Comparison of ENCODE assay signal across 31 cellular contexts in genomic region chr6:160274846-160275510, GRCh38. TPM values are rescaled to one million over a fixed set of nuclear protein-coding genes. Genes with fewer than 3 reads are reported as not detected.
"Had no signal": no experiment of that assay in that cellular context is flagged by ENCODE, and none has a peak within 500 bp of the region (broad histone marks: within the 10 kb centered on the region; RNA-seq: fewer than 3 reads in every experiment).

No MANE protein-coding gene starts in this region.

- H3K27ac Mint-ChIP-seq: activated CD4-positive, alpha-beta T cell treated with anti-CD3 and anti-CD28 coated beads for 36 hours; activated naive CD8-positive, alpha-beta T cell; memory B cell; natural killer cell treated with Interleukin-12 subunit alpha and Interleukin-12 subunit beta and Interleukin-15 and Interleukin-18, amount 100 ng/mL, for 72 hours; stimulated activated naive B cell treated with anti-CD40 and anti-IgM and Interleukin-4, amounts not matched to agents 10 μg/mL and 1 μg/mL and 100 μg/mL, for 72 hours; T-cell had no signal

- H3K9me3 Mint-ChIP-seq: natural killer cell treated with Interleukin-12 subunit alpha and Interleukin-12 subunit beta and Interleukin-15 and Interleukin-18, amount 100 ng/mL, for 72 hours; stimulated activated naive B cell treated with anti-CD40 and anti-IgM and Interleukin-4, amounts not matched to agents 10 μg/mL and 1 μg/mL and 100 μg/mL, for 72 hours; T-cell had no signal

- H3K4me1 ChIP-seq: adrenal gland, body of pancreas, sigmoid colon, stomach, suprapubic skin, tibial nerve had no signal

- H3K36me3 ChIP-seq: adrenal gland, sigmoid colon, stomach, suprapubic skin, tibial nerve had no signal

- H3K27me3 ChIP-seq: adrenal gland, body of pancreas, sigmoid colon, stomach, suprapubic skin, tibial nerve had no signal

- H3K27ac ChIP-seq: adrenal gland, body of pancreas, sigmoid colon, stomach, suprapubic skin, tibial nerve had no signal

- H3K9me3 ChIP-seq: adrenal gland, body of pancreas, suprapubic skin had no signal

- DNase-seq: activated CD4-positive, alpha-beta T cell treated with anti-CD3 and anti-CD28 coated beads for 36 hours; activated CD4-positive, alpha-beta T cell treated with anti-CD3 and anti-CD28 coated beads, Interleukin-2, amount 50 U/mL, for 4 hours; activated CD4-positive, CD25-positive, alpha-beta regulatory T cell; activated effector memory CD4-positive, alpha-beta T cell treated with Interleukin-2 at 50 U/mL for 16 hours; activated naive CD4-positive, alpha-beta T cell treated with Interleukin-2 at 50 U/mL for 16 hours; adrenal gland; aorta; body of pancreas; islet precursor cell; posterior cingulate gyrus; sigmoid colon; stimulated activated CD4-positive, alpha-beta T cell treated with anti-CD3 and anti-CD28 coated beads, Interleukin-1b, Interleukin-23, amount 100 ng/mL, for 48 hours; stimulated activated CD4-positive, alpha-beta T cell treated with anti-CD3 and anti-CD28 coated beads, Interleukin-4, amount 100 ng/mL, for 4 hours; stimulated activated naive B cell treated with anti-CD40 and anti-IgM and Interleukin-4, amounts not matched to agents 10 μg/mL and 1 μg/mL and 100 μg/mL, for 72 hours; stomach; T-cell had no signal

- H3K36me3 Mint-ChIP-seq: activated naive CD8-positive, alpha-beta T cell; memory B cell; natural killer cell treated with Interleukin-12 subunit alpha and Interleukin-12 subunit beta and Interleukin-15 and Interleukin-18, amount 100 ng/mL, for 72 hours; stimulated activated naive B cell treated with anti-CD40 and anti-IgM and Interleukin-4, amounts not matched to agents 10 μg/mL and 1 μg/mL and 100 μg/mL, for 72 hours; T-cell had no signal

- ATAC-seq: activated CD4-positive, alpha-beta T cell treated with anti-CD3 and anti-CD28 coated beads for 36 hours; body of pancreas; left cardiac atrium; natural killer cell treated with Interleukin-12 subunit alpha and Interleukin-12 subunit beta and Interleukin-15 and Interleukin-18, amount 100 ng/mL, for 72 hours; stimulated activated naive B cell treated with anti-CD40 and anti-IgM and Interleukin-4, amounts not matched to agents 10 μg/mL and 1 μg/mL and 100 μg/mL, for 72 hours; T-cell had no signal

- H3K27me3 Mint-ChIP-seq: stimulated activated naive B cell treated with anti-CD40 and anti-IgM and Interleukin-4, amounts not matched to agents 10 μg/mL and 1 μg/mL and 100 μg/mL, for 72 hours had no signal

- H3K4me3 ChIP-seq: adrenal gland, body of pancreas, sigmoid colon, smooth muscle cell, stomach, suprapubic skin, tibial nerve had no signal

- H3K4me1 Mint-ChIP-seq: memory B cell; stimulated activated naive B cell treated with anti-CD40 and anti-IgM and Interleukin-4, amounts not matched to agents 10 μg/mL and 1 μg/mL and 100 μg/mL, for 72 hours; T-cell had no signal

- H3K4me3 Mint-ChIP-seq: activated CD4-positive, alpha-beta T cell treated with anti-CD3 and anti-CD28 coated beads for 36 hours; activated naive CD8-positive, alpha-beta T cell; memory B cell; natural killer cell treated with Interleukin-12 subunit alpha and Interleukin-12 subunit beta and Interleukin-15 and Interleukin-18, amount 100 ng/mL, for 72 hours; stimulated activated naive B cell treated with anti-CD40 and anti-IgM and Interleukin-4, amounts not matched to agents 10 μg/mL and 1 μg/mL and 100 μg/mL, for 72 hours; T-cell had no signal

RNA-seq across cellular contexts. Expression of gene SLC22A2, which starts 16.4 kb away (rescaled TPM):
- total RNA-seq: activated CD4-positive, alpha-beta T cell treated with anti-CD3 and anti-CD28 coated beads for 36 hours; adrenal gland; body of pancreas; chondrocyte; endothelial cell of umbilical vein; fibroblast of lung; left cardiac atrium; lower leg skin; mononuclear cell; natural killer cell treated with Interleukin-12 subunit alpha and Interleukin-12 subunit beta and Interleukin-15 and Interleukin-18, amount 100 ng/mL, for 72 hours; omental fat pad; stomach; suprapubic skin; T-cell; T-helper 2 cell treated with Interferon-gamma antibody and Interleukin-4, amounts not matched to agents 100 ng/mL and 5 ng/mL, for 36 hours; tibial nerve; urinary bladder had no signal
